In genomic region chr13:106373989-106374572, GRCh38 we compare ENCODE assay signal across 8 cellular contexts.
A peak's percentile ranks its signal among the peaks of the same experiment; 100 is the strongest.
DNase-seq lines count a peak whose midpoint lies in the region; ATAC-seq and TF ChIP-seq lines count a peak whose summit lies in the region.

No MANE protein-coding gene starts in this region.

- ATAC-seq in activated CD4-positive, CD25-positive, alpha-beta regulatory T cell treated with anti-CD3 and anti-CD28 coated beads, Interleukin-2, amount 50 U/mL, for 24 hours, result peak; percentile 55 to 64
- ATAC-seq in HG02852 (IDR thresholded peaks at IDR 0.05; ENCODE audit: unreplicated experiment), result peak; percentile 81

- H3K4me3 Mint-ChIP-seq in type B pancreatic cell, result no peak overlapping the region

- peaks cover 3% of the 10 kb centered on the region for H3K36me3 Mint-ChIP-seq in type B pancreatic cell

- peaks cover 21% of the 10 kb centered on the region for H3K4me1 Mint-ChIP-seq in type B pancreatic cell (ENCODE audit: unreplicated experiment)

- peaks cover 6% of the 10 kb centered on the region for H3K27me3 Mint-ChIP-seq in type B pancreatic cell

- no peak for DNase-seq in activated CD4-positive, CD25-positive, alpha-beta regulatory T cell (lab: John Stamatoyannopoulos, UW)
- peak; percentile 92 for DNase-seq in amniotic epithelial cell (ENCODE audit: low read depth)
- peak; percentile 68 for DNase-seq in skeletal muscle cell (ENCODE audit: low read depth)
- no peak for DNase-seq in RKO (ENCODE audit: low spot score)
- no peak for DNase-seq in NCI-H2196 (lab: John Stamatoyannopoulos, UW; ENCODE audit: unreplicated experiment)
- DNase-seq in type B pancreatic cell (ENCODE audit: extremely low spot score, unreplicated experiment), result no peak

- peaks cover 4% of the 10 kb centered on the region for H3K9me3 Mint-ChIP-seq in type B pancreatic cell

- no peak overlapping the region for H3K27ac Mint-ChIP-seq in type B pancreatic cell

- no peak overlapping the region for H3K4me3 ChIP-seq in skeletal muscle cell (ENCODE audit: low read depth, low read length)

- no peak for TF ChIP-seq CTCF in type B pancreatic cell (conservative IDR thresholded peaks at IDR 0.05)

Comparison
In these comparisons a context has a peak if more than half of its experiments do, and no peak if none do; other contexts are left out.
1. DNase-seq: peak in amniotic epithelial cell (single experiment) and skeletal muscle cell (single experiment); none in activated CD4-positive, CD25-positive, alpha-beta regulatory T cell (0 of 4), RKO (single experiment), NCI-H2196 (single experiment) and type B pancreatic cell (single experiment).